Comparison of ENCODE assay signal across 8 cellular contexts in the genomic region with DNA sequence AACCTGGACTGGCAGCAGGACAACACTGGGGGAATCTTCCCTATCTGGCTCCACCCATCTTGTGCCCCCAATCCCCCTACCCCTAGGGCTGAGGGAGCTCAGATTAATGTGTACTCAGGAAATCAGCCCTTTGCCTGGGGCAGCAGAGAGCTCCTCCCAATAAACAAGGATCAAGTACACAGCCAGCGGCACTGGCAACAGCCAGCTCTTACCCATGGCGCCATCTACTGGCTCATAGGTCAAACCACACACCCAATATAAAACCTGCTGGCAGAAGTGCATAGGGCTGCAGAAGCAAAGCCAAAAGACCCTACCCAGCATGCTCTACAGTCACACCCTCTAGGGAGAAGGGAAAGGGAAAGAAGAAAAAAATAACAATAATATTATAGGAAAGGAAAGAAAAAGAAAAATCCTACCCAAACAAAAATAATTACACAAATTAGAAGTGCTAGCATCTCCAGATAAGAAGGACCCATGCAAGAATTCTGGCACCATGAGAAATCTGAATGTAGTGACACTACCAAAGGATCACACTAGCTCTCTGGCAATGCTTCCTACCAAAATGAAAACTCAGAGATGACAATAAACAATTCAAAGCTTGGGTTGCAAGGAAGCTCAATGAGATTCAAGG.
DNase-seq lines count a peak whose midpoint lies in the region; ATAC-seq and TF ChIP-seq lines count a peak whose summit lies in the region.
"Not testable (repeated sequence)": the region's sequence is repeated elsewhere in the genome, so short reads cannot be mapped to it uniquely, and the experiment has no call there.

No MANE protein-coding gene starts in this region.

- H3K27ac ChIP-seq in psoas muscle = not testable (repeated sequence)

- peak; percentile 57 for DNase-seq in BE2C
- DNase-seq in MV-4-11 (lab: John Stamatoyannopoulos, UW) = peak; percentile 42
- DNase-seq in NCI-H748 treated with DMSO at 0.1 percent for 48 hours (lab: John Stamatoyannopoulos, UW) = peak; percentile 46
- DNase-seq in SKM-1 treated with dmso at 0.1 percent for 144 hours (lab: John Stamatoyannopoulos, UW; ENCODE audit: unreplicated experiment) = peak; percentile 0
- DNase-seq in activated naive CD8-positive, alpha-beta T cell treated with anti-CD3 and anti-CD28 coated beads for 36 hours = peak; percentile 8
- peak; percentile 45 for DNase-seq in left ventricle myocardium superior
- DNase-seq in psoas muscle = peak; percentile 27 to 45

- intact Hi-C loops in left ventricle myocardium superior (cut with micrococcal nuclease); psoas muscle (cut with DNase I): not testable (repeated sequence)

- H3K4me3 ChIP-seq in BE2C (ENCODE audit: low read depth, low read length); GM12875 (ENCODE audit: low read depth, low read length); psoas muscle: not testable (repeated sequence)

- not testable (repeated sequence) for H3K9me3 ChIP-seq in BE2C, psoas muscle

- H3K4me3 Mint-ChIP-seq in activated naive CD8-positive, alpha-beta T cell treated with anti-CD3 and anti-CD28 coated beads for 36 hours = not testable (repeated sequence)

- H3K27ac Mint-ChIP-seq in activated naive CD8-positive, alpha-beta T cell treated with anti-CD3 and anti-CD28 coated beads for 36 hours = not testable (repeated sequence)

- H3K36me3 ChIP-seq in BE2C; psoas muscle (ENCODE audit: insufficient read depth in 1 of 2, low read depth in 1 of 2): not testable (repeated sequence)

- WGBS in psoas muscle, 3 donors = 6 to 8% (median 8%) methylated on average over 2 of the region's 2 CpGs

- peaks cover 13% of the 10 kb centered on the region for H3K27me3 Mint-ChIP-seq in activated naive CD8-positive, alpha-beta T cell treated with anti-CD3 and anti-CD28 coated beads for 36 hours

- H3K4me1 ChIP-seq in BE2C, psoas muscle: not testable (repeated sequence)

- not testable (repeated sequence) for H3K4me1 Mint-ChIP-seq in activated naive CD8-positive, alpha-beta T cell treated with anti-CD3 and anti-CD28 coated beads for 36 hours

- H3K27me3 ChIP-seq in BE2C; psoas muscle (ENCODE audit: insufficient read depth in 3 of 3, low read length in 2 of 3): not testable (repeated sequence)

- TF ChIP-seq CTCF in BE2C (IDR thresholded peaks at IDR 0.05; ENCODE audit: low read depth, low read length) (peak; percentile 41), GM12875 (IDR thresholded peaks at IDR 0.05; ENCODE audit: borderline replicate concordance, insufficient read depth, low read depth, low read length) (0 out of 2 replicates have a peak, but pooled peaks have one; percentile 14), psoas muscle (IDR thresholded peaks at IDR 0.05) (peak; percentile 13)

- H3K36me3 Mint-ChIP-seq in activated naive CD8-positive, alpha-beta T cell treated with anti-CD3 and anti-CD28 coated beads for 36 hours = not testable (repeated sequence)

- ATAC-seq in left ventricle myocardium superior, psoas muscle: not testable (repeated sequence)

- not testable (repeated sequence) for H3K9me3 Mint-ChIP-seq in activated naive CD8-positive, alpha-beta T cell treated with anti-CD3 and anti-CD28 coated beads for 36 hours

Comparison
In these comparisons a context has a peak if more than half of its experiments do, and no peak if none do; other contexts are left out.
1. DNase-seq: peak in every context shown above with its lines; median percentile 57 in BE2C; 46 in NCI-H748 treated with DMSO at 0.1 percent for 48 hours; 45 in left ventricle myocardium superior; 42 in MV-4-11; 36 in psoas muscle; 8 in activated naive CD8-positive, alpha-beta T cell treated with anti-CD3 and anti-CD28 coated beads for 36 hours; 0 in SKM-1 treated with dmso at 0.1 percent for 144 hours.